1 cellular context compared by ENCODE assay signal in genomic region chr14:106308839-106309389, GRCh38.
TF ChIP-seq lines count a peak whose summit lies in the region.

No MANE protein-coding gene starts in this region.

TF ChIP-seq in GM12878, 131 proteins besides CTCF, POLR2A, EP300 and RAD21 (continued from another document):
- peak; percentile 47 for TF ChIP-seq PKNOX1 (IDR thresholded peaks at IDR 0.05)
